ENCODE assay signal across 9 cellular contexts in the genomic region with DNA sequence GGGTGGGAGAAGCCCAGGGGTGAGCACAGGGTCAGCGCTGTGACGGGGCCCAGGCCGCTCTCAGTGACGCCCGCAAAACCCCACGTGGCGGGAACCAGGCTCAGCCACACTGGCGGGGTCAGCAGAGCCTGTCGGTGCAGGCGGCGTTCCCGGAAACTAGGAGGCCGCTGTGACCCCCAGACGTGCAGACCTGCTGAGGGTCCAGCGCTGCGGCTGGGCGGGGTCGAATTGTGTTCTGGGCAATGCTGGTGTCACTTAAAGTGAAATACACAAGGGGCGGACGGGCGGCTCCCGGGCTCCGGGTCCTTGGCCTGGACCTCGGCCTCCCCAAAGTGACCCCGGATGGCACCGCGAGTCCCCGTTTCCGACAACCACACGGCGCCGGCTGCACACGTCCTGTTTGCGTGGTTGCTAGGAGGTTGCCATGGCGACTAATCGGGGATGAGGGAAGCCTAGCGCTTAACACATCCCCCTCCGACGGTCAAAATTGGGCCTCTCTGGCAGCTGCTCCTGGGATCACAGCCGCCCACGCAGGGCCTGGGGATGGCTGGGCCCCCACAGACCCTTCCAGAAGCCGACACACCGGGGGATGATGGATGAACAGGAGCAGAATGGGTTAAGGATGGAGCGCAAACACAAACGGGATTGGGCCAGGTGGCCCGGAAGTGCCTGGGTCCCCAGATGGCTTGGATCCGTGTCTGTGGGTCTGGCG.
DNase-seq lines count a peak whose midpoint lies in the region; ATAC-seq and TF ChIP-seq lines count a peak whose summit lies in the region.
"Had no signal": no experiment of that assay in that cellular context is flagged by ENCODE, and none has a peak within 500 bp of the region (broad histone marks: within the 10 kb centered on the region; RNA-seq: fewer than 3 reads in every experiment).

No MANE protein-coding gene starts in this region.

- H3K4me1 ChIP-seq in mammary epithelial cell (ENCODE audit: insufficient read depth, low read length) (peaks cover 4% of the 10 kb centered on the region), liver (ENCODE audit: control insufficient read depth in 4 of 4, insufficient read depth in 4 of 4, low read length in 3 of 4) (peaks cover 0 to 4% (median 0%) of the 10 kb centered on the region in 4 donors)

- H3K4me1 Mint-ChIP-seq in MCF 10A (ENCODE audit: insufficient read depth, unreplicated experiment): no peaks in the 10 kb centered on the region

- TF ChIP-seq RAD21 in liver (IDR thresholded peaks at IDR 0.05): no peak

- intact Hi-C loops in mammary epithelial cell (cut with micrococcal nuclease) (loop anchor here (10.0 kb wide), 1 partner anchor 1345 kb away; no protein-coding TSS in a partner anchor), MCF 10A (cut with micrococcal nuclease) (loop anchor here (10.0 kb wide), 1 partner anchor 795 kb away; no protein-coding TSS in a partner anchor)

- no peaks in the 10 kb centered on the region for H3K27me3 Mint-ChIP-seq in MCF 10A (ENCODE audit: insufficient read depth, unreplicated experiment)

- peak overlapping the region; percentile 17 for H2AFZ ChIP-seq in mammary epithelial cell (ENCODE audit: low read depth, low read length)

- H3K79me2 ChIP-seq in mammary epithelial cell (ENCODE audit: insufficient read depth, low read length): no peaks in the 10 kb centered on the region

- no peaks in the 10 kb centered on the region for H4K20me1 ChIP-seq in mammary epithelial cell (ENCODE audit: insufficient read depth, low read length)

- 18% methylated on average over 14 of the region's 48 CpGs for WGBS in mammary epithelial cell (ENCODE audit: low coverage, missing lambda C conversion rate)
- 11% methylated on average over 48 of the region's 48 CpGs for WGBS in liver

- H3K27me3 ChIP-seq in mammary epithelial cell (ENCODE audit: insufficient read depth, low read length) (no peaks in the 10 kb centered on the region), brain microvascular endothelial cell (replicated peaks) (no peaks in the 10 kb centered on the region), liver (ENCODE audit: control insufficient read depth in 4 of 4, insufficient read depth in 4 of 4, low read length in 3 of 4) (no peaks in the 10 kb centered on the region)

- H3K4me2 ChIP-seq in mammary epithelial cell (ENCODE audit: insufficient read depth, low read depth, low read length): no peak overlapping the region

- TF ChIP-seq CTCF in mammary epithelial cell (conservative IDR thresholded peaks at IDR 0.05 in 1 of 2, IDR thresholded peaks at IDR 0.05 in 1 of 2; ENCODE audit: extremely low read depth in 1 of 2, insufficient read depth in 1 of 2, low read depth in 1 of 2, low read length in 2 of 2) (no peak), MCF 10A (IDR thresholded peaks at IDR 0.05; ENCODE audit: unreplicated experiment) (no peak), brain microvascular endothelial cell (IDR thresholded peaks at IDR 0.05; ENCODE audit: low read depth, low read length, missing control alignments) (no peak), liver (IDR thresholded peaks at IDR 0.05; ENCODE audit: low read depth, low read length, missing input control) (no peak)

- H3K4me3 ChIP-seq in mammary epithelial cell (replicated peaks in 1 of 3; ENCODE audit: insufficient read depth in 1 of 3, low read depth in 2 of 3, low read length in 3 of 3) (no peak overlapping the region), brain microvascular endothelial cell (ENCODE audit: low read depth, low read length) (no peak overlapping the region), liver (ENCODE audit: low read depth in 1 of 3, low read length in 3 of 3) (no peak overlapping the region)

- CTCF ChIA-PET in mammary epithelial cell (lab: Charles Lee; ENCODE audit: low non-redundant PET): no interaction called here
- CTCF ChIA-PET in MCF 10A (lab: Yijun Ruan, JAX): no interaction called here

- H3K27ac ChIP-seq in mammary epithelial cell (ENCODE audit: insufficient read depth, low read depth, low read length) (no peak overlapping the region), brain microvascular endothelial cell (peak overlapping the region; percentile 9), liver (ENCODE audit: low read depth in 1 of 2, low read length in 2 of 2) (no peak overlapping the region)

- BruUV-seq in mammary epithelial cell (replicated peaks; lab: Mats Ljungman, UMichigan) (no TSS peak), MCF 10A (replicated peaks; lab: Mats Ljungman, UMichigan) (no TSS peak)

- POLR2A ChIA-PET in MCF 10A (lab: Yijun Ruan, JAX): interaction anchor here (0.6 kb wide), 1 partner anchor 223 kb away, joined by 3 read pairs; no protein-coding TSS in a partner anchor

- H3K9me3 ChIP-seq in mammary epithelial cell (replicated peaks; ENCODE audit: insufficient read depth, low read length): no peaks in the 10 kb centered on the region
- no peaks in the 10 kb centered on the region for H3K9me3 ChIP-seq in liver (ENCODE audit: control insufficient read depth in 4 of 4, low read length in 3 of 4)

- no peak overlapping the region for H3K9ac ChIP-seq in mammary epithelial cell (ENCODE audit: insufficient read depth, low read length)
- H3K9ac ChIP-seq in liver (ENCODE audit: low read depth in 1 of 2, low read length in 2 of 2): no peak overlapping the region

- no peak overlapping the region for H3K27ac Mint-ChIP-seq in MCF 10A (ENCODE audit: low read depth, unreplicated experiment)
- H3K27ac Mint-ChIP-seq: T-helper 1 cell treated with Interleukin-12 subunit alpha and Interleukin-12 subunit beta and Interleukin-4 antibody, amounts not matched to agents 30 μg/mL and 1 μg/mL, for 36 hours had no signal

- H3K36me3 ChIP-seq in mammary epithelial cell (ENCODE audit: insufficient read depth, low read length): no peaks in the 10 kb centered on the region
- H3K36me3 ChIP-seq in brain microvascular endothelial cell (replicated peaks): no peaks in the 10 kb centered on the region
- H3K36me3 ChIP-seq in liver (ENCODE audit: control insufficient read depth in 4 of 4, insufficient read depth in 3 of 4, low read depth in 1 of 4, low read length in 3 of 4): no peaks in the 10 kb centered on the region

- dilution Hi-C loops in mammary epithelial cell (cut with HindIII; ENCODE audit: low sequenced_read_pairs): no loop called here

- H3K4me3 Mint-ChIP-seq in MCF 10A (ENCODE audit: unreplicated experiment): no peak overlapping the region
- H3K4me3 Mint-ChIP-seq: T-helper 1 cell treated with Interleukin-12 subunit alpha and Interleukin-12 subunit beta and Interleukin-4 antibody, amounts not matched to agents 30 μg/mL and 1 μg/mL, for 36 hours had no signal

- peak; percentile 5 for DNase-seq in mammary epithelial cell
- DNase-seq in MCF 10A (ENCODE audit: unreplicated experiment): no peak
- DNase-seq in activated CD4-positive, CD25-positive, alpha-beta regulatory T cell treated with anti-CD3 and anti-CD28 coated beads, Interleukin-2, amount 50 U/mL, for 16 hours (ENCODE audit: low read depth, low spot score): peak; percentile 59
- peak; percentile 49 for DNase-seq in brain microvascular endothelial cell
- DNase-seq in stimulated activated CD8-positive, alpha-beta memory T cell treated with anti-CD3 and anti-CD28 coated beads, Interleukin-15, amount 100 ng/mL, for 4 hours (ENCODE audit: low read depth in 2 of 2): peak; percentile 57 to 58

- in situ Hi-C loops in mammary epithelial cell (cut with MboI; ENCODE audit: low sequenced_read_pairs in 2 of 2): loop anchor here (10.0 kb wide), 1 partner anchor 625 kb away; no protein-coding TSS in a partner anchor
- in situ Hi-C loops in brain microvascular endothelial cell (cut with HindIII; ENCODE audit: low pct_ligation_motif_present, low sequenced_read_pairs): no loop called here

- no peaks in the 10 kb centered on the region for H3K9me3 Mint-ChIP-seq in MCF 10A (ENCODE audit: unreplicated experiment)

- H3K36me3 Mint-ChIP-seq in MCF 10A (ENCODE audit: insufficient read depth, unreplicated experiment): no peaks in the 10 kb centered on the region

- ATAC-seq in GM21825 (IDR thresholded peaks at IDR 0.05; ENCODE audit: unreplicated experiment) (no peak), HG02870 (IDR thresholded peaks at IDR 0.05; ENCODE audit: unreplicated experiment) (no peak)

TF ChIP-seq in liver, 16 proteins besides CTCF, POLR2A, EP300 and RAD21:
- TF ChIP-seq TAF1 (conservative IDR thresholded peaks at IDR 0.05): no peak
- TF ChIP-seq GABPA (IDR thresholded peaks at IDR 0.05 in 1 of 2, conservative IDR thresholded peaks at IDR 0.05 in 1 of 2): no peak
- TF ChIP-seq SP1 (IDR thresholded peaks at IDR 0.05): peak; percentile 40
- peak in 1 of 2 donors; percentile 33 for TF ChIP-seq RXRA (IDR thresholded peaks at IDR 0.05)
- TF ChIP-seq, protein P1, sequence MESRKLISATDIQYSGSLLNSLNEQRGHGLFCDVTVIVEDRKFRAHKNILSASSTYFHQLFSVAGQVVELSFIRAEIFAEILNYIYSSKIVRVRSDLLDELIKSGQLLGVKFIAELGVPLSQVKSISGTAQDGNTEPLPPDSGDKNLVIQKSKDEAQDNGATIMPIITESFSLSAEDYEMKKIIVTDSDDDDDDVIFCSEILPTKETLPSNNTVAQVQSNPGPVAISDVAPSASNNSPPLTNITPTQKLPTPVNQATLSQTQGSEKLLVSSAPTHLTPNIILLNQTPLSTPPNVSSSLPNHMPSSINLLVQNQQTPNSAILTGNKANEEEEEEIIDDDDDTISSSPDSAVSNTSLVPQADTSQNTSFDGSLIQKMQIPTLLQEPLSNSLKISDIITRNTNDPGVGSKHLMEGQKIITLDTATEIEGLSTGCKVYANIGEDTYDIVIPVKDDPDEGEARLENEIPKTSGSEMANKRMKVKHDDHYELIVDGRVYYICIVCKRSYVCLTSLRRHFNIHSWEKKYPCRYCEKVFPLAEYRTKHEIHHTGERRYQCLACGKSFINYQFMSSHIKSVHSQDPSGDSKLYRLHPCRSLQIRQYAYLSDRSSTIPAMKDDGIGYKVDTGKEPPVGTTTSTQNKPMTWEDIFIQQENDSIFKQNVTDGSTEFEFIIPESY (IDR thresholded peaks at IDR 0.05): no peak
- peak; percentile 93 for TF ChIP-seq NR2F2 (IDR thresholded peaks at IDR 0.05)
TF ChIP-seq in liver: peak in this region for 3.
